ENCODE assay signal across 8 cellular contexts in genomic region chr5:42811591-42812392, GRCh38. TPM values are rescaled to one million over a fixed set of nuclear protein-coding genes. Genes with fewer than 3 reads are reported as not detected.
DNase-seq lines count a peak whose midpoint lies in the region; ATAC-seq and TF ChIP-seq lines count a peak whose summit lies in the region.

Gene SELENOP (minus strand): TSS chr5:42811892. CDS start chr5:42808353, 3,539 bp downstream.

- H3K4me3 ChIP-seq in esophagus muscularis mucosa (peak within 1 kb of the TSS; percentile 46 to 61 (median 54)), mucosa of descending colon (peak within 1 kb of the TSS; percentile 20)

- no peak for TF ChIP-seq EP300 in esophagus muscularis mucosa (IDR thresholded peaks at IDR 0.05)

- H3K27ac ChIP-seq in esophagus muscularis mucosa (replicated peaks in 1 of 4): peak within 1 kb of the TSS; percentile 66 to 76 (median 74)

- TF ChIP-seq POLR2A in esophagus muscularis mucosa (IDR thresholded peaks at IDR 0.05; ENCODE audit: low read depth): peak; percentile 31

- H3K4me1 ChIP-seq in ES-I3 (ENCODE audit: insufficient read depth, low read length) (peaks cover 14% of the 10 kb centered on the region), esophagus muscularis mucosa (peaks cover 26 to 34% (median 28%) of the 10 kb centered on the region in 4 donors), mucosa of descending colon (ENCODE audit: low read depth) (peaks cover 8% of the 10 kb centered on the region)

- 0 out of 2 replicates have a peak within 1 kb of the TSS, but pooled peaks have one; percentile 12 for H3K9ac ChIP-seq in ES-I3 (ENCODE audit: low read depth, low read length)

- H3K9me3 ChIP-seq in ES-I3 (ENCODE audit: control insufficient read depth, insufficient read depth, low read length): no peaks in the 10 kb centered on the region
- H3K9me3 ChIP-seq in esophagus muscularis mucosa: no peaks in the 10 kb centered on the region
- H3K9me3 ChIP-seq in mucosa of descending colon: no peaks in the 10 kb centered on the region

- H3K27me3 ChIP-seq in esophagus muscularis mucosa: no peaks in the 10 kb centered on the region

- H3K36me3 ChIP-seq in ES-I3 (ENCODE audit: insufficient read depth, low read length) (no peaks in the 10 kb centered on the region), esophagus muscularis mucosa (peaks cover 0 to 11% (median under 1%) of the 10 kb centered on the region in 4 donors), mucosa of descending colon (ENCODE audit: low read depth) (peaks cover 4% of the 10 kb centered on the region)

- ATAC-seq in mucosa of descending colon (peak; percentile 96), HG03135 (IDR thresholded peaks at IDR 0.05; ENCODE audit: unreplicated experiment) (no peak), GM19328 (IDR thresholded peaks at IDR 0.05; ENCODE audit: unreplicated experiment) (no peak), HG03571 (IDR thresholded peaks at IDR 0.05; ENCODE audit: unreplicated experiment) (no peak)

- TF ChIP-seq CTCF in esophagus muscularis mucosa (IDR thresholded peaks at IDR 0.05): no peak
- no peak for TF ChIP-seq CTCF in mucosa of descending colon (IDR thresholded peaks at IDR 0.05)

- WGBS in esophagus muscularis mucosa: 22% methylated on average over 6 of the region's 6 CpGs

- peak; percentile 32 to 39 for DNase-seq in NOMO-1 (lab: John Stamatoyannopoulos, UW; ENCODE audit: unreplicated experiment in 2 of 2)
- no peak for DNase-seq in esophagus muscularis mucosa (ENCODE audit: extremely low spot score)
- peak in 1 of 3 donors; percentile 80 for DNase-seq in mucosa of descending colon
- DNase-seq in T-helper 9 cell: no peak

- intact Hi-C loops in esophagus muscularis mucosa (cut with DNase I) (no loop called here), mucosa of descending colon (cut with DNase I, micrococcal nuclease) (no loop called here)

RNA-seq across cellular contexts. Expression of gene SELENOP, which starts in this region (rescaled TPM):
- total RNA-seq in esophagus muscularis mucosa: 100 to 1,000 TPM; 119 to 284 (median 180) TPM
- 1,000 to 10,000 TPM; 1,113 to 2,199 (median 1,750) TPM for total RNA-seq in mucosa of descending colon

Comparison
In these comparisons a context has a peak if more than half of its experiments do, and no peak if none do; other contexts are left out.
1. DNase-seq: peak in NOMO-1 (2 of 2); none in esophagus muscularis mucosa (single experiment) and T-helper 9 cell (single experiment).